Comparison of ENCODE assay signal across 12 cellular contexts in genomic region chr20:48737463-48738093, GRCh38.
DNase-seq lines count a peak whose midpoint lies in the region; ATAC-seq, FAIRE-seq and TF ChIP-seq lines count a peak whose summit lies in the region.
"Had no signal": no experiment of that assay in that cellular context is flagged by ENCODE, and none has a peak within 500 bp of the region (broad histone marks: within the 10 kb centered on the region; RNA-seq: fewer than 3 reads in every experiment).

No MANE protein-coding gene starts in this region.

- no peak overlapping the region for H2BK15ac ChIP-seq in IMR-90 (ENCODE audit: low read depth, low read length)

- no peak overlapping the region for H3K56ac ChIP-seq in IMR-90 (ENCODE audit: extremely low read depth, insufficient read depth, low read length)

- no peak for TF ChIP-seq POLR2A in IMR-90 (IDR thresholded peaks at IDR 0.05; ENCODE audit: low read depth, low read length)
- no peak for TF ChIP-seq POLR2A in K562 (conservative IDR thresholded peaks at IDR 0.05)

- in situ Hi-C loops in IMR-90 (cut with MboI; ENCODE audit: low sequenced_read_pairs) (no loop called here), K562 (cut with MboI) (no loop called here)

- dilution Hi-C loops in IMR-90 (cut with HindIII; ENCODE audit: low sequenced_read_pairs, unreplicated experiment): no loop called here

- H4K8ac ChIP-seq in IMR-90 (ENCODE audit: low read depth in 2 of 2, low read length in 2 of 2): no peak overlapping the region

- no peak overlapping the region for H3K4me3 ChIP-seq in IMR-90 (ENCODE audit: insufficient read depth, low read depth, low read length)
- H3K4me3 ChIP-seq in K562: no peak overlapping the region
- H3K4me3 ChIP-seq: SJSA1 had no signal

- no peak overlapping the region for H2AK5ac ChIP-seq in IMR-90 (ENCODE audit: low read depth, low read length)

- no peak overlapping the region for H2BK20ac ChIP-seq in IMR-90 (ENCODE audit: low read depth, low read length)

- H3K27ac ChIP-seq in IMR-90 (ENCODE audit: insufficient read depth, low read length) (no peak overlapping the region), K562 (ENCODE audit: extremely low read depth, low read depth, low read length) (no peak overlapping the region)
- H3K27ac ChIP-seq: SJSA1 had no signal

- intact Hi-C loops in CD14-positive monocyte (cut with micrococcal nuclease): no loop called here
- intact Hi-C loops in IMR-90 (cut with micrococcal nuclease): no loop called here
- intact Hi-C loops in K562 (cut with micrococcal nuclease): no loop called here
- intact Hi-C loops in natural killer cell (cut with micrococcal nuclease): loop anchor here (2.0 kb wide), 1 partner anchor 23 kb away; no protein-coding TSS in a partner anchor

- H2AK9ac ChIP-seq in IMR-90 (replicated peaks; ENCODE audit: low read depth, low read length, poor library complexity): no peak overlapping the region

- no peak for FAIRE-seq in K562 (lab: Jason Lieb, UNC)

- no peak overlapping the region for H2BK120ac ChIP-seq in IMR-90 (ENCODE audit: low read depth, low read length)

- no peaks in the 10 kb centered on the region for H3K79me2 ChIP-seq in K562 (ENCODE audit: control insufficient read depth, insufficient read depth, low read length)

- H3K9me3 ChIP-seq in IMR-90 (ENCODE audit: control insufficient read depth, insufficient read depth, low read length): no peaks in the 10 kb centered on the region
- H3K9me3 ChIP-seq in K562 (replicated peaks; ENCODE audit: control insufficient read depth, insufficient read depth, low read depth, low read length): no peaks in the 10 kb centered on the region
- H3K9me3 ChIP-seq: SJSA1 had no signal

- H3K4me2 ChIP-seq in IMR-90 (ENCODE audit: low read depth, low read length) (no peak overlapping the region), K562 (ENCODE audit: insufficient read depth, low read length) (no peak overlapping the region)

- no peak overlapping the region for H3K4ac ChIP-seq in IMR-90 (ENCODE audit: low read depth, low read length)

- H3K4me1 Mint-ChIP-seq in CD14-positive monocyte (peaks cover 57% of the 10 kb centered on the region), natural killer cell (peaks cover 70 to 77% of the 10 kb centered on the region in 2 donors)
- H3K4me1 Mint-ChIP-seq: endodermal cell had no signal

- H3K9me1 ChIP-seq in IMR-90 (ENCODE audit: insufficient read depth, low read length): no peaks in the 10 kb centered on the region
- no peaks in the 10 kb centered on the region for H3K9me1 ChIP-seq in K562 (ENCODE audit: control insufficient read depth, insufficient read depth, low read length)

- CTCF ChIA-PET in IMR-90 (lab: Yijun Ruan, JAX): no interaction called here
- CTCF ChIA-PET in K562 (lab: Yijun Ruan, JAX; ENCODE audit: low intra/inter-chr PET ratio): no interaction called here

- H3K4me1 ChIP-seq in IMR-90 (ENCODE audit: control insufficient read depth, insufficient read depth, low read length) (no peaks in the 10 kb centered on the region), K562 (replicated peaks in 1 of 2; ENCODE audit: control insufficient read depth in 2 of 2, insufficient read depth in 2 of 2, low read length in 2 of 2) (no peaks in the 10 kb centered on the region)

- no peak overlapping the region for H2BK5ac ChIP-seq in IMR-90 (ENCODE audit: low read depth, low read length, poor library complexity, severe bottlenecking)

- H3K14ac ChIP-seq in IMR-90 (replicated peaks; ENCODE audit: low read depth, low read length): no peak overlapping the region

- TF ChIP-seq RAD21 in IMR-90 (IDR thresholded peaks at IDR 0.05; ENCODE audit: low read length) (no peak), K562 (CRISPR knock-in tag; conservative IDR thresholded peaks at IDR 0.05 in 1 of 2, IDR thresholded peaks at IDR 0.05 in 1 of 2) (no peak)

- H3K27me3 Mint-ChIP-seq in CD14-positive monocyte (ENCODE audit: low read depth in 3 of 3): peaks cover 0 to 2% (median 0%) of the 10 kb centered on the region in 3 donors
- no peaks in the 10 kb centered on the region for H3K27me3 Mint-ChIP-seq in natural killer cell (ENCODE audit: low read depth in 2 of 2)

- no peak overlapping the region for H3K23ac ChIP-seq in IMR-90 (ENCODE audit: low read depth, low read length)

- no peak overlapping the region for H2AFZ ChIP-seq in IMR-90 (replicated peaks; ENCODE audit: low read length, poor library complexity)
- H2AFZ ChIP-seq in K562 (ENCODE audit: low read depth, low read length): 0 out of 2 replicates have a peak overlapping the region, but pooled peaks have one; percentile 17

- H3K9ac ChIP-seq in IMR-90 (ENCODE audit: low read depth, low read length) (no peak overlapping the region), K562 (ENCODE audit: insufficient read depth in 1 of 2, low read depth in 2 of 2, low read length in 2 of 2) (no peak overlapping the region)

- TF ChIP-seq CTCF in CD14-positive monocyte (IDR thresholded peaks at IDR 0.05) (no peak), IMR-90 (conservative IDR thresholded peaks at IDR 0.05; ENCODE audit: low read depth, low read length) (no peak), K562 (IDR thresholded peaks at IDR 0.05 in 2 of 3, conservative IDR thresholded peaks at IDR 0.05 in 1 of 3; ENCODE audit: insufficient read depth in 2 of 3, low read depth in 1 of 3, low read length in 3 of 3) (no peak), natural killer cell (IDR thresholded peaks at IDR 0.05) (no peak)

- peaks cover 3% of the 10 kb centered on the region; the same call in 1 of the 2 replicates for H3K27me3 ChIP-seq in IMR-90 (ENCODE audit: control insufficient read depth, insufficient read depth, low read length)
- H3K27me3 ChIP-seq in K562 (ENCODE audit: control insufficient read depth in 2 of 2, insufficient read depth in 2 of 2, low read length in 2 of 2): no peaks in the 10 kb centered on the region
- H3K27me3 ChIP-seq: SJSA1 had no signal

- H3K79me1 ChIP-seq in IMR-90 (ENCODE audit: low read depth in 1 of 2, low read length in 2 of 2): no peaks in the 10 kb centered on the region

- no peak overlapping the region for H4K5ac ChIP-seq in IMR-90 (ENCODE audit: low read depth, low read length)

- H4K91ac ChIP-seq in IMR-90 (ENCODE audit: insufficient read depth, low read depth, low read length): no peak overlapping the region

- DNase-seq in CD14-positive monocyte (ENCODE audit: low spot score) (no peak), IMR-90 (no peak), K562 (ENCODE audit: extremely low read depth in 1 of 4, low spot score in 3 of 4) (peak in 2 of 4 experiments; percentile 10 to 33), natural killer cell (no peak), HuH-7 (ENCODE audit: low spot score) (no peak), NCI-H774 (lab: John Stamatoyannopoulos, UW) (no peak), NCI-H748 (lab: John Stamatoyannopoulos, UW; ENCODE audit: unreplicated experiment) (no peak)
- no peak for DNase-seq in stimulated activated CD4-positive, alpha-beta T cell treated with anti-CD3 and anti-CD28 coated beads, Interleukin-1b, Interleukin-23, amount 100 ng/mL, for 48 hours
- DNase-seq: endodermal cell, mammary epithelial cell, NCI-H187 had no signal

- no peaks in the 10 kb centered on the region for H3K36me3 ChIP-seq in IMR-90 (ENCODE audit: control insufficient read depth, insufficient read depth, low read length)
- H3K36me3 ChIP-seq in K562 (ENCODE audit: control insufficient read depth, insufficient read depth, low read length): peaks cover 4% of the 10 kb centered on the region; the same call in 1 of the 3 replicates

- TF ChIP-seq EP300 in K562 (IDR thresholded peaks at IDR 0.05; ENCODE audit: low read length): no peak

- H3K18ac ChIP-seq in IMR-90 (ENCODE audit: low read depth, low read length): no peak overlapping the region

- WGBS in IMR-90 (ENCODE audit: extremely low coverage in 2 of 2, insufficient read length in 1 of 2), 2 experiments: no CpG with 5 or more reads among the region's 8 CpGs
- 22% methylated on average over 7 of the region's 8 CpGs for WGBS in K562 (ENCODE audit: insufficient coverage, low coverage, missing lambda C conversion rate)

- peaks cover 90 to 97% of the 10 kb centered on the region in 2 donors for H3K36me3 Mint-ChIP-seq in CD14-positive monocyte
- H3K36me3 Mint-ChIP-seq in natural killer cell: peaks cover 9% of the 10 kb centered on the region

- H3K27ac Mint-ChIP-seq in CD14-positive monocyte (peak overlapping the region in 4 of 7 donors; percentile 60 to 95 (median 70)), natural killer cell (peak overlapping the region; percentile 89 to 91)

- H3K9me3 Mint-ChIP-seq in CD14-positive monocyte: no peaks in the 10 kb centered on the region
- H3K9me3 Mint-ChIP-seq in natural killer cell: no peaks in the 10 kb centered on the region
- H3K9me3 Mint-ChIP-seq: endodermal cell had no signal

- POLR2A ChIA-PET in IMR-90 (lab: Charles Lee; ENCODE audit: unreplicated experiment): no interaction called here
- POLR2A ChIA-PET in K562 (lab: Yijun Ruan, JAX): no interaction called here

- BruUV-seq in IMR-90 (replicated peaks; lab: Mats Ljungman, UMichigan): no TSS peak
- no TSS peak for BruUV-seq in K562 (replicated peaks; lab: Mats Ljungman, UMichigan)

- H3K4me3 Mint-ChIP-seq in CD14-positive monocyte (no peak overlapping the region), natural killer cell (peak overlapping the region; percentile 83)
- H3K4me3 Mint-ChIP-seq: endodermal cell had no signal

- H4K20me1 ChIP-seq in IMR-90 (ENCODE audit: insufficient read depth, low read length) (no peaks in the 10 kb centered on the region), K562 (replicated peaks; ENCODE audit: control insufficient read depth, insufficient read depth, low read length) (no peaks in the 10 kb centered on the region)

- ATAC-seq in IMR-90 (ENCODE audit: low read depth) (no peak), K562 (peak; percentile 76), natural killer cell (no peak)

TF ChIP-seq in IMR-90, 13 proteins besides CTCF, POLR2A, EP300 and RAD21 (continues in another document):
- peak; percentile 8; the same call in 1 of the 2 replicates for TF ChIP-seq USF2 (IDR thresholded peaks at IDR 0.05; ENCODE audit: low read depth, low read length)

TF ChIP-seq in K562, 482 proteins besides CTCF, POLR2A, EP300 and RAD21 (continues in another document):
- no peak for TF ChIP-seq NR4A1 (CRISPR knock-in tag; IDR thresholded peaks at IDR 0.05)
- TF ChIP-seq NR4A1 (tag; IDR thresholded peaks at IDR 0.05): no peak
- no peak for TF ChIP-seq ZBTB5 (IDR thresholded peaks at IDR 0.05)
